10 cellular contexts compared by ENCODE assay signal in genomic region chr2:28626891-28627421, GRCh38.
A peak's percentile ranks its signal among the peaks of the same experiment; 100 is the strongest.
DNase-seq lines count a peak whose midpoint lies in the region; ATAC-seq and TF ChIP-seq lines count a peak whose summit lies in the region.
"Had no signal": no experiment of that assay in that cellular context is flagged by ENCODE, and none has a peak within 500 bp of the region (broad histone marks: within the 10 kb centered on the region; RNA-seq: fewer than 3 reads in every experiment).

No MANE protein-coding gene starts in this region.

- intact Hi-C loops in activated CD4-positive, alpha-beta memory T cell treated with anti-CD3 and anti-CD28 coated beads for 36 hours (cut with micrococcal nuclease), result loop anchor here (10.0 kb wide), 1 partner anchor 388 kb away; no protein-coding TSS in a partner anchor
- intact Hi-C loops in transverse colon (cut with DNase I; ENCODE audit: low total_unique reads), result no loop called here

- CTCF ChIA-PET in activated CD4-positive, alpha-beta memory T cell treated with anti-CD3 and anti-CD28 coated beads for 36 hours (lab: Charles Lee), result no interaction called here
- CTCF ChIA-PET in activated CD4-positive, alpha-beta memory T cell treated with anti-CD3 and anti-CD28 coated beads, Interleukin-2, amount 10 ng/mL, durations not matched to agents 7 days and 5 days (lab: Charles Lee), result interaction anchor here (2.8 kb wide), 1 partner anchor 33 kb away, joined by 25 read pairs; no protein-coding TSS in a partner anchor

- no peaks in the 10 kb centered on the region for H3K9me3 Mint-ChIP-seq in activated CD4-positive, alpha-beta memory T cell treated with anti-CD3 and anti-CD28 coated beads for 36 hours
- peaks cover 5% of the 10 kb centered on the region for H3K9me3 Mint-ChIP-seq in activated CD4-positive, alpha-beta memory T cell treated with anti-CD3 and anti-CD28 coated beads, Interleukin-2, amount 10 ng/mL, durations not matched to agents 7 days and 5 days

- H3K27me3 ChIP-seq in mucosa of stomach (ENCODE audit: control insufficient read depth, insufficient read depth, low read length) (no peaks in the 10 kb centered on the region), transverse colon (no peaks in the 10 kb centered on the region)

- H3K27ac ChIP-seq in transverse colon, result peak overlapping the region; percentile 85 to 91 (median 88)

- ATAC-seq in HG02642 (IDR thresholded peaks at IDR 0.05; ENCODE audit: poor library complexity, unreplicated experiment), result no peak
- ATAC-seq: PC-3 had no signal

- 78 to 100% methylated on average over 1 to 7 of the region's 7 CpGs for WGBS in transverse colon (ENCODE audit: low coverage in 1 of 2), 2 donors

- no peaks in the 10 kb centered on the region for H3K36me3 Mint-ChIP-seq in activated CD4-positive, alpha-beta memory T cell treated with anti-CD3 and anti-CD28 coated beads for 36 hours
- peaks cover 12% of the 10 kb centered on the region for H3K36me3 Mint-ChIP-seq in activated CD4-positive, alpha-beta memory T cell treated with anti-CD3 and anti-CD28 coated beads, Interleukin-2, amount 10 ng/mL, durations not matched to agents 7 days and 5 days (ENCODE audit: low read depth)

- TF ChIP-seq CTCF in choroid plexus epithelial cell (conservative IDR thresholded peaks at IDR 0.05; ENCODE audit: low read depth, low read length) (no peak), transverse colon (IDR thresholded peaks at IDR 0.05) (no peak)

- no peak for TF ChIP-seq POLR2A in transverse colon (IDR thresholded peaks at IDR 0.05)

- H3K9me3 ChIP-seq in mucosa of stomach (ENCODE audit: control insufficient read depth, low read length), result no peaks in the 10 kb centered on the region
- H3K9me3 ChIP-seq in transverse colon, result no peaks in the 10 kb centered on the region

- peak overlapping the region; percentile 24 for H3K9ac ChIP-seq in mucosa of stomach (ENCODE audit: low read length)

- H3K4me3 ChIP-seq in choroid plexus epithelial cell (ENCODE audit: low read depth, low read length) (no peak overlapping the region), mucosa of stomach (ENCODE audit: low read length) (no peak overlapping the region), transverse colon (no peak overlapping the region)

- H3K27ac Mint-ChIP-seq in activated CD4-positive, alpha-beta memory T cell treated with anti-CD3 and anti-CD28 coated beads for 36 hours, result peak overlapping the region; percentile 92
- no peak overlapping the region for H3K27ac Mint-ChIP-seq in activated CD4-positive, alpha-beta memory T cell treated with anti-CD3 and anti-CD28 coated beads, Interleukin-2, amount 10 ng/mL, durations not matched to agents 7 days and 5 days
- H3K27ac Mint-ChIP-seq: B cell had no signal

- DNase-seq in activated CD4-positive, alpha-beta memory T cell treated with anti-CD3 and anti-CD28 coated beads for 36 hours, result no peak
- DNase-seq in activated CD4-positive, alpha-beta memory T cell treated with anti-CD3 and anti-CD28 coated beads, Interleukin-2, amount 10 ng/mL, durations not matched to agents 7 days and 5 days, result no peak
- DNase-seq in choroid plexus epithelial cell (ENCODE audit: low read depth) (peak; percentile 65), transverse colon (peak; percentile 34), NCI-H128 (lab: John Stamatoyannopoulos, UW; ENCODE audit: unreplicated experiment) (no peak), NCI-H1105 treated with DMSO at 0.1 percent for 48 hours (lab: John Stamatoyannopoulos, UW) (no peak)
- DNase-seq: PC-3 had no signal

- peak; percentile 99 for TF ChIP-seq EP300 in transverse colon (IDR thresholded peaks at IDR 0.05; ENCODE audit: low read depth)

- H3K27me3 Mint-ChIP-seq in activated CD4-positive, alpha-beta memory T cell treated with anti-CD3 and anti-CD28 coated beads for 36 hours, result no peaks in the 10 kb centered on the region
- H3K27me3 Mint-ChIP-seq in activated CD4-positive, alpha-beta memory T cell treated with anti-CD3 and anti-CD28 coated beads, Interleukin-2, amount 10 ng/mL, durations not matched to agents 7 days and 5 days, result no peaks in the 10 kb centered on the region
- H3K27me3 Mint-ChIP-seq: B cell had no signal

- H3K4me1 Mint-ChIP-seq in activated CD4-positive, alpha-beta memory T cell treated with anti-CD3 and anti-CD28 coated beads for 36 hours (ENCODE audit: low read depth), result peaks cover 59% of the 10 kb centered on the region
- H3K4me1 Mint-ChIP-seq in activated CD4-positive, alpha-beta memory T cell treated with anti-CD3 and anti-CD28 coated beads, Interleukin-2, amount 10 ng/mL, durations not matched to agents 7 days and 5 days, result peaks cover 59% of the 10 kb centered on the region

- in situ Hi-C loops in transverse colon (cut with MboI; ENCODE audit: low pct_ligation_motif_present in 1 of 4, low pct_unique_long_range_greater_than_20kb in 1 of 4, low sequenced_read_pairs in 3 of 4), result loop anchor here in 1 of 4 donors (10.0 kb wide), 1 partner anchor 128 kb away; the partner anchor contains the start of gene PPP1CB

- H3K4me1 ChIP-seq in mucosa of stomach (ENCODE audit: control insufficient read depth, insufficient read depth, low read length) (peaks cover 44% of the 10 kb centered on the region), transverse colon (peaks cover 30 to 60% (median 53%) of the 10 kb centered on the region in 4 donors)

- H3K36me3 ChIP-seq in mucosa of stomach (ENCODE audit: control insufficient read depth, insufficient read depth, low read length) (no peaks in the 10 kb centered on the region), transverse colon (no peaks in the 10 kb centered on the region)

- no peak overlapping the region for H3K4me3 Mint-ChIP-seq in activated CD4-positive, alpha-beta memory T cell treated with anti-CD3 and anti-CD28 coated beads for 36 hours
- no peak overlapping the region for H3K4me3 Mint-ChIP-seq in activated CD4-positive, alpha-beta memory T cell treated with anti-CD3 and anti-CD28 coated beads, Interleukin-2, amount 10 ng/mL, durations not matched to agents 7 days and 5 days
- H3K4me3 Mint-ChIP-seq: B cell had no signal

- POLR2A ChIA-PET in activated CD4-positive, alpha-beta memory T cell treated with anti-CD3 and anti-CD28 coated beads for 36 hours (lab: Charles Lee), result no interaction called here
- POLR2A ChIA-PET in activated CD4-positive, alpha-beta memory T cell treated with anti-CD3 and anti-CD28 coated beads, Interleukin-2, amount 10 ng/mL, durations not matched to agents 7 days and 5 days (lab: Charles Lee), result interaction anchor here (1.4 kb wide), 1 partner anchor 21 kb away, joined by 3 read pairs; no protein-coding TSS in a partner anchor

Comparison
In these comparisons a context has a peak if more than half of its experiments do, and no peak if none do; other contexts are left out.
1. DNase-seq: peak in choroid plexus epithelial cell (single experiment) and transverse colon (single experiment); none in activated CD4-positive, alpha-beta memory T cell treated with anti-CD3 and anti-CD28 coated beads for 36 hours (single experiment), activated CD4-positive, alpha-beta memory T cell treated with anti-CD3 and anti-CD28 coated beads, Interleukin-2, amount 10 ng/mL, durations not matched to agents 7 days and 5 days (single experiment), NCI-H128 (single experiment) and NCI-H1105 treated with DMSO at 0.1 percent for 48 hours (single experiment).